ENCODE assay signal across 13 cellular contexts in the genomic region with DNA sequence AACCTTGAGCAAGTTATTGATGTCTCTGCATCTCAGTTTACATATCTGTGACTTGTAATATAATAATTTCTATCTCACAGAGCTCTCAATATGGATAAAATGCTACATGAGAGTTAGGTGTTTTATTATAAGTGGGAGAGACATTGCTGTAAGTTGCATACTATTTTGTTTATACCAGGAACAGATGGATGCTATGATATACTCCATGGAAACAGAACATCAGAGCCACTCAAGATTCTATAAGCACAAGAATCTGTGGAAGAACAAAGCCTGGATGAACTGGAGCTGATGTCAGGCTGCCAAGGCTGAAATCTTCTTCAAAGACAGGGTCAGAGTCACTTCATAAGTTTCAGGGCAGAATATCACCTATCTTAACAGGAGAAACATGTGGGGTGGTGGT. TPM values are rescaled to one million over a fixed set of nuclear protein-coding genes. Genes with fewer than 3 reads are reported as not detected.
DNase-seq lines count a peak whose midpoint lies in the region; ATAC-seq, FAIRE-seq and TF ChIP-seq lines count a peak whose summit lies in the region.
"Had no signal": no experiment of that assay in that cellular context is flagged by ENCODE, and none has a peak within 500 bp of the region (broad histone marks: within the 10 kb centered on the region; RNA-seq: fewer than 3 reads in every experiment).

No MANE protein-coding gene starts in this region.

- peaks cover 8 to 83% of the 10 kb centered on the region in 2 experiments; a peak in 4 of 5 replicates for H3K4me1 ChIP-seq in K562 (replicated peaks in 1 of 2; ENCODE audit: control insufficient read depth in 2 of 2, insufficient read depth in 2 of 2, low read length in 2 of 2)
- H3K4me1 ChIP-seq in muscle layer of colon (ENCODE audit: insufficient read depth, low read length), result peaks cover 87% of the 10 kb centered on the region

- H3K36me3 ChIP-seq in K562 (ENCODE audit: control insufficient read depth, insufficient read depth, low read length) (peaks cover 4% of the 10 kb centered on the region; the same call in 1 of the 3 replicates), muscle layer of colon (ENCODE audit: insufficient read depth, low read length) (no peaks in the 10 kb centered on the region)
- H3K36me3 ChIP-seq: right atrium auricular region had no signal

- TF ChIP-seq CTCF in K562 (IDR thresholded peaks at IDR 0.05 in 2 of 3, conservative IDR thresholded peaks at IDR 0.05 in 1 of 3; ENCODE audit: insufficient read depth in 2 of 3, low read depth in 1 of 3, low read length in 3 of 3), result no peak

- peaks cover 97% of the 10 kb centered on the region for H3K4me1 Mint-ChIP-seq in stimulated activated naive CD8-positive, alpha-beta T cell treated with anti-CD3 and anti-CD28 coated beads, Interleukin-15, Interleukin-2, amounts not matched to agents 100 ng/mL and 50 ng/mL, for 24 hours (ENCODE audit: low read depth)

- FAIRE-seq in K562 (lab: Jason Lieb, UNC), result no peak

- H3K9me3 Mint-ChIP-seq in stimulated activated naive CD8-positive, alpha-beta T cell treated with anti-CD3 and anti-CD28 coated beads, Interleukin-15, Interleukin-2, amounts not matched to agents 100 ng/mL and 50 ng/mL, for 24 hours, result peaks cover 4% of the 10 kb centered on the region

- no TSS peak for BruUV-seq in K562 (replicated peaks; lab: Mats Ljungman, UMichigan)

- no peak overlapping the region for H3K9ac ChIP-seq in K562 (ENCODE audit: insufficient read depth in 1 of 2, low read depth in 2 of 2, low read length in 2 of 2)
- no peak overlapping the region for H3K9ac ChIP-seq in muscle layer of colon (ENCODE audit: low read length)

- no peaks in the 10 kb centered on the region for H4K20me1 ChIP-seq in K562 (replicated peaks; ENCODE audit: control insufficient read depth, insufficient read depth, low read length)

- ATAC-seq in stimulated activated naive CD8-positive, alpha-beta T cell treated with anti-CD3 and anti-CD28 coated beads, Interleukin-15, Interleukin-2, amounts not matched to agents 100 U/mL and 50 U/mL, for 24 hours, result no peak
- ATAC-seq in K562 (no peak), HG03460 (IDR thresholded peaks at IDR 0.05; ENCODE audit: unreplicated experiment) (no peak)

- H3K27ac ChIP-seq in K562 (ENCODE audit: extremely low read depth, low read depth, low read length), result peak overlapping the region; percentile 73; the same call in 2 of the 3 replicates
- peak overlapping the region; percentile 28 for H3K27ac ChIP-seq in muscle layer of colon (ENCODE audit: low read depth, low read length)
- H3K27ac ChIP-seq: C4-2B had no signal

- H2AFZ ChIP-seq in K562 (ENCODE audit: low read depth, low read length), result no peak overlapping the region

- H3K27me3 Mint-ChIP-seq in stimulated activated naive CD8-positive, alpha-beta T cell treated with anti-CD3 and anti-CD28 coated beads, Interleukin-15, Interleukin-2, amounts not matched to agents 100 ng/mL and 50 ng/mL, for 24 hours, result no peaks in the 10 kb centered on the region

- H3K79me2 ChIP-seq in K562 (ENCODE audit: control insufficient read depth, insufficient read depth, low read length), result peaks cover 28% of the 10 kb centered on the region

- H3K9me1 ChIP-seq in K562 (ENCODE audit: control insufficient read depth, insufficient read depth, low read length), result no peaks in the 10 kb centered on the region

- in situ Hi-C loops in K562 (cut with MboI), result no loop called here

- H3K27me3 ChIP-seq in K562 (ENCODE audit: control insufficient read depth in 2 of 2, insufficient read depth in 2 of 2, low read length in 2 of 2) (no peaks in the 10 kb centered on the region), muscle layer of colon (ENCODE audit: control insufficient read depth in 1 of 2, insufficient read depth in 2 of 2, low read length in 2 of 2) (no peaks in the 10 kb centered on the region)
- H3K27me3 ChIP-seq: right atrium auricular region had no signal

- no peak overlapping the region for H3K4me3 Mint-ChIP-seq in stimulated activated naive CD8-positive, alpha-beta T cell treated with anti-CD3 and anti-CD28 coated beads, Interleukin-15, Interleukin-2, amounts not matched to agents 100 ng/mL and 50 ng/mL, for 24 hours

- TF ChIP-seq POLR2A in K562 (conservative IDR thresholded peaks at IDR 0.05), result no peak

- no peaks in the 10 kb centered on the region for H3K9me3 ChIP-seq in K562 (replicated peaks; ENCODE audit: control insufficient read depth, insufficient read depth, low read depth, low read length)
- no peaks in the 10 kb centered on the region for H3K9me3 ChIP-seq in muscle layer of colon (ENCODE audit: low read length)
- H3K9me3 ChIP-seq: right atrium auricular region had no signal

- POLR2A ChIA-PET in K562 (lab: Yijun Ruan, JAX), result interaction anchor here (0.6 to 3.9 kb wide), 2 partner anchors 30 to 214 kb away, joined by 3 to 17 read pairs; partner anchors contain the start of gene DUSP10

- TF ChIP-seq RAD21 in K562 (CRISPR knock-in tag; conservative IDR thresholded peaks at IDR 0.05 in 1 of 2, IDR thresholded peaks at IDR 0.05 in 1 of 2), result no peak

- TF ChIP-seq EP300 in K562 (IDR thresholded peaks at IDR 0.05; ENCODE audit: low read length), result no peak

- H3K27ac Mint-ChIP-seq in stimulated activated naive CD8-positive, alpha-beta T cell treated with anti-CD3 and anti-CD28 coated beads, Interleukin-15, Interleukin-2, amounts not matched to agents 100 ng/mL and 50 ng/mL, for 24 hours, result peak overlapping the region; percentile 92

- CTCF ChIA-PET in K562 (lab: Yijun Ruan, JAX; ENCODE audit: low intra/inter-chr PET ratio), result no interaction called here

- intact Hi-C loops in K562 (cut with micrococcal nuclease), result no loop called here
- intact Hi-C loops in cardiac septum (cut with DNase I), result no loop called here

- H3K36me3 Mint-ChIP-seq in stimulated activated naive CD8-positive, alpha-beta T cell treated with anti-CD3 and anti-CD28 coated beads, Interleukin-15, Interleukin-2, amounts not matched to agents 100 ng/mL and 50 ng/mL, for 24 hours (ENCODE audit: low read depth), result peaks cover 33% of the 10 kb centered on the region

- no peak overlapping the region for H3K4me2 ChIP-seq in K562 (ENCODE audit: insufficient read depth, low read length)

- H3K4me3 ChIP-seq in K562 (no peak overlapping the region), muscle layer of colon (ENCODE audit: low read depth in 1 of 2, low read length in 2 of 2) (no peak overlapping the region)
- H3K4me3 ChIP-seq: right atrium auricular region had no signal

- DNase-seq in stimulated activated naive CD8-positive, alpha-beta T cell treated with anti-CD3 and anti-CD28 coated beads, Interleukin-15, Interleukin-2, amounts not matched to agents 100 U/mL and 50 U/mL, for 24 hours, result no peak
- no peak for DNase-seq in K562 (ENCODE audit: extremely low read depth in 1 of 4, low spot score in 3 of 4)
- no peak for DNase-seq in GM03348 (ENCODE audit: low spot score)
- no peak for DNase-seq in cardiac septum (ENCODE audit: low spot score)
- no peak for DNase-seq in HuH-7 (ENCODE audit: low spot score)
- DNase-seq: cerebellar nuclear complex, glutamatergic neuron, NCI-H1092 treated with DMSO at 0.1 percent for 48 hours had no signal

TF ChIP-seq in K562, 482 proteins besides CTCF, POLR2A, EP300 and RAD21 (continues in another document):
- TF ChIP-seq CTBP1 (IDR thresholded peaks at IDR 0.05; ENCODE audit: borderline replicate concordance) (no peak), NFIC (IDR thresholded peaks at IDR 0.05) (no peak), SMARCE1 (IDR thresholded peaks at IDR 0.05) (no peak), RFX1 (IDR thresholded peaks at IDR 0.05) (0 out of 2 replicates have a peak, but pooled peaks have one; percentile 8), ZNF518B (CRISPR knock-in tag; IDR thresholded peaks at IDR 0.05) (0 out of 2 replicates have a peak, but pooled peaks have one; percentile 24)

RNA-seq across cellular contexts. Expression of gene DUSP10, which starts 30.2 kb away (rescaled TPM):
- total RNA-seq in K562 (2011; cell fraction: chromatin; rRNA removed; ENCODE audit: low replicate concordance), result 5.0 and 6.0 TPM in 2 replicates
- 3.9 and 4.0 TPM in 2 replicates for total RNA-seq in K562 (2011; cell fraction: nucleolus; rRNA removed)
- 3.6 and 4.4 TPM in 2 replicates for total RNA-seq in K562 (2011; cell fraction: nucleoplasm; rRNA removed)
- total RNA-seq in K562 (2014; rRNA removed) (6.6 and 7.3 TPM in 2 replicates), K562 (2014; rRNA removed; fragmentation: Illumina TruSeq; extraction: Trizol) (6.3 and 7.6 TPM in 2 replicates), K562 (2015; rRNA removed; fragmentation: Illumina TruSeq; extraction: Trizol) (7.0 and 7.8 TPM in 2 replicates), K562 (2021) (5.9 and 6.1 TPM in 2 replicates), cardiac septum (2.8 TPM)
- polyA plus RNA-seq in K562 (2011; rRNA removed) (1.7 and 3.1 TPM in 2 replicates), K562 (2014; fragmentation: Illumina TruSeq; extraction: Trizol) (6.2 and 8.3 TPM in 2 replicates), K562 (2014; fragmentation: Nextera tagmentation; extraction: Ambion mirVana) (1 to 10 TPM; 3.8 to 5.5 TPM), K562 (2014; rRNA removed) (5.4 and 6.6 TPM in 2 replicates)
- polyA plus RNA-seq in K562 (2011; cell fraction: cytosol; rRNA removed), result 3.6 and 4.4 TPM in 2 replicates
- 3.0 and 4.0 TPM in 2 replicates for polyA plus RNA-seq in K562 (2011; cell fraction: nucleus; rRNA removed)
- polyA plus RNA-seq in K562 (2012), result 5.8 and 10.6 TPM in 2 replicates
- 4.8 and 6.1 TPM in 2 replicates for polyA minus RNA-seq in K562 (2011; rRNA and poly(A)+ RNA removed)
- polyA minus RNA-seq in K562 (2011; cell fraction: cytosol; rRNA and poly(A)+ RNA removed), result 1.0 and 1.4 TPM in 2 replicates
- polyA minus RNA-seq in K562 (2011; cell fraction: nucleus; rRNA and poly(A)+ RNA removed), result 4.8 and 8.7 TPM in 2 replicates
